ENCODE assay signal across 24 cellular contexts in the genomic region with DNA sequence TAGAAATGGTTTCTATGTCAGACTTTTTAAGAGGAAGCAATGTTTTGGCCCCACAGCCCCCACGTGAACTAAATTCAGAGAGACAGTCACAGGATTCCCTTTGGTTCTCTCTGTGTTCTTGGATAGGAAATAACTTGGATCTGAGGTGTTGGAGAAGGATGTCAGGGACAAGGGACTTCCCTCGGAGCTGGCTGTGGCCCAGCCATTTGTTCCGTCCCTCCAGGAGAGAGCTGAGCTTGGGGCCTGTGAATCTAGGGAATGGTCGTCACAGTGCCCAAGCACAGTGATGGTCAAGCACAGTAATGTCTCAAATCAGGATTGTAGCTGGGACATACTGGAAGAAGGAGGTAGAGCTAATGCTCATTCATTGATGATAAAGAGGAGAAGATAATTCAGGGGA. TPM values are rescaled to one million over a fixed set of nuclear protein-coding genes. Genes with fewer than 3 reads are reported as not detected.
A peak's percentile ranks its signal among the peaks of the same experiment; 100 is the strongest.
DNase-seq lines count a peak whose midpoint lies in the region; ATAC-seq and TF ChIP-seq lines count a peak whose summit lies in the region.
"Had no signal": no experiment of that assay in that cellular context is flagged by ENCODE, and none has a peak within 500 bp of the region (broad histone marks: within the 10 kb centered on the region; RNA-seq: fewer than 3 reads in every experiment).

No MANE protein-coding gene starts in this region.

- H3K9me3 Mint-ChIP-seq in WTC11 (no peaks in the 10 kb centered on the region), nephron (no peaks in the 10 kb centered on the region)
- H3K9me3 Mint-ChIP-seq: activated B cell treated with CpG ODN at 0.5 μM for 24 hours; activated naive CD4-positive, alpha-beta T cell treated with anti-CD3 and anti-CD28 coated beads, Interleukin-2, amount 50 U/mL, for 24 hours; mesothelial cell of epicardium; nephron progenitor cell had no signal

- WGBS in upper lobe of left lung, 2 donors = 41 to 44% methylated on average over 4 of the region's 4 CpGs

- TF ChIP-seq POLR2A in upper lobe of left lung (IDR thresholded peaks at IDR 0.05) = no peak

- DNase-seq in WTC11 (ENCODE audit: low spot score) (no peak), cardiac muscle cell (ENCODE audit: low read depth in 1 of 2, low spot score in 1 of 2) (no peak), upper lobe of left lung (no peak), head of caudate nucleus (no peak), HuH-7.5 (ENCODE audit: low spot score) (no peak), BE2C (no peak)
- DNase-seq: activated B cell treated with CpG ODN at 0.5 μM for 24 hours; activated CD4-positive, alpha-beta T cell treated with anti-CD3 and anti-CD28 coated beads, Interleukin-2, amount 50 U/mL, for 4 hours; activated CD8-positive, alpha-beta memory T cell treated with anti-CD3 and anti-CD28 coated beads, Interleukin-2, amount 50 U/mL, for 4 hours; central memory CD4-positive, alpha-beta T cell; NCI-H1092 treated with DMSO at 0.1 percent for 48 hours; NCI-H1930; NCI-H69; nephron progenitor cell; stimulated activated CD8-positive, alpha-beta memory T cell treated with anti-CD3 and anti-CD28 coated beads, Interleukin-4, amount 100 ng/mL, for 48 hours; T1000 had no signal

- H3K4me1 Mint-ChIP-seq in WTC11 = peaks cover 24% of the 10 kb centered on the region
- peaks cover 28% of the 10 kb centered on the region for H3K4me1 Mint-ChIP-seq in nephron
- H3K4me1 Mint-ChIP-seq: activated B cell treated with CpG ODN at 0.5 μM for 24 hours; activated naive CD4-positive, alpha-beta T cell treated with anti-CD3 and anti-CD28 coated beads, Interleukin-2, amount 50 U/mL, for 24 hours had no signal

- no peaks in the 10 kb centered on the region for H3K9me3 ChIP-seq in cardiac muscle cell (ENCODE audit: low read depth)
- H3K9me3 ChIP-seq in upper lobe of left lung = no peaks in the 10 kb centered on the region
- no peaks in the 10 kb centered on the region for H3K9me3 ChIP-seq in BE2C
- H3K9me3 ChIP-seq: ascending aorta, HAP-1 had no signal

- peaks cover 30% of the 10 kb centered on the region for H3K4me1 ChIP-seq in cardiac muscle cell (ENCODE audit: low read depth)
- peaks cover 0 to 4% (median 0%) of the 10 kb centered on the region in 4 donors for H3K4me1 ChIP-seq in upper lobe of left lung
- H3K4me1 ChIP-seq in BE2C = no peaks in the 10 kb centered on the region
- H3K4me1 ChIP-seq: ascending aorta, HAP-1 had no signal

- no peak for ATAC-seq in WTC11
- ATAC-seq in upper lobe of left lung (ENCODE audit: low FRiP score in 2 of 2) = no peak

- no peak for TF ChIP-seq EP300 in upper lobe of left lung (IDR thresholded peaks at IDR 0.05)

- H3K4me3 ChIP-seq in cardiac muscle cell (peak overlapping the region; percentile 20), upper lobe of left lung (peak overlapping the region in 3 of 4 donors; percentile 16 to 39 (median 24)), BE2C (ENCODE audit: low read depth, low read length) (no peak overlapping the region)
- H3K4me3 ChIP-seq: HAP-1 had no signal

- intact Hi-C loops in head of caudate nucleus (cut with DNase I) = no loop called here

- H3K36me3 Mint-ChIP-seq in WTC11 (no peaks in the 10 kb centered on the region), nephron (ENCODE audit: low read depth) (peaks cover 4% of the 10 kb centered on the region)
- H3K36me3 Mint-ChIP-seq: activated naive CD4-positive, alpha-beta T cell treated with anti-CD3 and anti-CD28 coated beads, Interleukin-2, amount 50 U/mL, for 24 hours; mesothelial cell of epicardium had no signal

- H3K27ac ChIP-seq in cardiac muscle cell (no peak overlapping the region), upper lobe of left lung (no peak overlapping the region)
- H3K27ac ChIP-seq: ascending aorta, C4-2B, HL-60, RWPE1 had no signal

- CTCF ChIA-PET in WTC11 (lab: Charles Lee) = no interaction called here

- H3K4me3 Mint-ChIP-seq in WTC11 (no peak overlapping the region), nephron (peak overlapping the region; percentile 66 to 89 (median 82))
- H3K4me3 Mint-ChIP-seq: activated B cell treated with CpG ODN at 0.5 μM for 24 hours; activated naive CD4-positive, alpha-beta T cell treated with anti-CD3 and anti-CD28 coated beads, Interleukin-2, amount 50 U/mL, for 24 hours; mesothelial cell of epicardium; nephron progenitor cell had no signal

- TF ChIP-seq CTCF in WTC11 (IDR thresholded peaks at IDR 0.05) = no peak
- no peak for TF ChIP-seq CTCF in cardiac muscle cell (IDR thresholded peaks at IDR 0.05; ENCODE audit: low read depth, low read length)
- TF ChIP-seq CTCF in nephron (IDR thresholded peaks at IDR 0.05; ENCODE audit: unreplicated experiment in 3 of 3) = no peak
- TF ChIP-seq CTCF in upper lobe of left lung (IDR thresholded peaks at IDR 0.05) = no peak
- TF ChIP-seq CTCF in BE2C (IDR thresholded peaks at IDR 0.05; ENCODE audit: low read depth, low read length) = no peak

- H3K27me3 ChIP-seq in cardiac muscle cell (no peaks in the 10 kb centered on the region), upper lobe of left lung (no peaks in the 10 kb centered on the region), BE2C (no peaks in the 10 kb centered on the region)
- H3K27me3 ChIP-seq: ascending aorta had no signal

- POLR2A ChIA-PET in WTC11 (lab: Charles Lee) = no interaction called here

- no peaks in the 10 kb centered on the region for H3K36me3 ChIP-seq in cardiac muscle cell
- H3K36me3 ChIP-seq in upper lobe of left lung = no peaks in the 10 kb centered on the region
- no peaks in the 10 kb centered on the region for H3K36me3 ChIP-seq in BE2C
- H3K36me3 ChIP-seq: ascending aorta, HAP-1 had no signal

- H3K27ac Mint-ChIP-seq in WTC11 = peak overlapping the region; percentile 37
- H3K27ac Mint-ChIP-seq in nephron = peak overlapping the region; percentile 29 to 77 (median 67)
- H3K27ac Mint-ChIP-seq: activated B cell treated with CpG ODN at 0.5 μM for 24 hours; activated naive CD4-positive, alpha-beta T cell treated with anti-CD3 and anti-CD28 coated beads, Interleukin-2, amount 50 U/mL, for 24 hours; mesothelial cell of epicardium; nephron progenitor cell had no signal

- H3K27me3 Mint-ChIP-seq in WTC11 (ENCODE audit: low read depth) = peaks cover 17% of the 10 kb centered on the region
- H3K27me3 Mint-ChIP-seq in nephron (ENCODE audit: low read depth) = no peaks in the 10 kb centered on the region

TF ChIP-seq in WTC11, 78 proteins besides CTCF, POLR2A, EP300 and RAD21 (continues in another document):
- TF ChIP-seq GABPB1 (CRISPR knock-in tag; IDR thresholded peaks at IDR 0.05) (no peak), FOXJ3 (CRISPR knock-in tag; IDR thresholded peaks at IDR 0.05; ENCODE audit: borderline replicate concordance) (no peak), JUN (CRISPR knock-in tag; IDR thresholded peaks at IDR 0.05) (no peak), CBFB (CRISPR knock-in tag; IDR thresholded peaks at IDR 0.05; ENCODE audit: low read depth) (no peak), ZNF263 (CRISPR knock-in tag; IDR thresholded peaks at IDR 0.05; ENCODE audit: low read depth) (no peak), ZNF396 (CRISPR knock-in tag; IDR thresholded peaks at IDR 0.05; ENCODE audit: borderline replicate concordance) (no peak), ESRRA (CRISPR knock-in tag; IDR thresholded peaks at IDR 0.05; ENCODE audit: borderline replicate concordance) (no peak), FOXK1 (CRISPR knock-in tag; IDR thresholded peaks at IDR 0.05) (no peak), MYBL2 (CRISPR knock-in tag; IDR thresholded peaks at IDR 0.05) (no peak), GRHL2 (CRISPR knock-in tag; IDR thresholded peaks at IDR 0.05; ENCODE audit: insufficient replicate concordance, severe bottlenecking) (no peak), ELF4 (CRISPR knock-in tag; IDR thresholded peaks at IDR 0.05; ENCODE audit: low read depth) (no peak)
- TF ChIP-seq, protein P1, sequence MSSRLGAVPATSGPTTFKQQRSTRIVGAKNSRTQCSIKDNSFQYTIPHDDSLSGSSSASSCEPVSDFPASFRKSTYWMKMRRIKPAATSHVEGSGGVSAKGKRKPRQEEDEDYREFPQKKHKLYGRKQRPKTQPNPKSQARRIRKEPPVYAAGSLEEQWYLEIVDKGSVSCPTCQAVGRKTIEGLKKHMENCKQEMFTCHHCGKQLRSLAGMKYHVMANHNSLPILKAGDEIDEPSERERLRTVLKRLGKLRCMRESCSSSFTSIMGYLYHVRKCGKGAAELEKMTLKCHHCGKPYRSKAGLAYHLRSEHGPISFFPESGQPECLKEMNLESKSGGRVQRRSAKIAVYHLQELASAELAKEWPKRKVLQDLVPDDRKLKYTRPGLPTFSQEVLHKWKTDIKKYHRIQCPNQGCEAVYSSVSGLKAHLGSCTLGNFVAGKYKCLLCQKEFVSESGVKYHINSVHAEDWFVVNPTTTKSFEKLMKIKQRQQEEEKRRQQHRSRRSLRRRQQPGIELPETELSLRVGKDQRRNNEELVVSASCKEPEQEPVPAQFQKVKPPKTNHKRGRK (CRISPR knock-in tag; IDR thresholded peaks at IDR 0.05; ENCODE audit: borderline replicate concordance) = no peak
- TF ChIP-seq, protein P2, sequence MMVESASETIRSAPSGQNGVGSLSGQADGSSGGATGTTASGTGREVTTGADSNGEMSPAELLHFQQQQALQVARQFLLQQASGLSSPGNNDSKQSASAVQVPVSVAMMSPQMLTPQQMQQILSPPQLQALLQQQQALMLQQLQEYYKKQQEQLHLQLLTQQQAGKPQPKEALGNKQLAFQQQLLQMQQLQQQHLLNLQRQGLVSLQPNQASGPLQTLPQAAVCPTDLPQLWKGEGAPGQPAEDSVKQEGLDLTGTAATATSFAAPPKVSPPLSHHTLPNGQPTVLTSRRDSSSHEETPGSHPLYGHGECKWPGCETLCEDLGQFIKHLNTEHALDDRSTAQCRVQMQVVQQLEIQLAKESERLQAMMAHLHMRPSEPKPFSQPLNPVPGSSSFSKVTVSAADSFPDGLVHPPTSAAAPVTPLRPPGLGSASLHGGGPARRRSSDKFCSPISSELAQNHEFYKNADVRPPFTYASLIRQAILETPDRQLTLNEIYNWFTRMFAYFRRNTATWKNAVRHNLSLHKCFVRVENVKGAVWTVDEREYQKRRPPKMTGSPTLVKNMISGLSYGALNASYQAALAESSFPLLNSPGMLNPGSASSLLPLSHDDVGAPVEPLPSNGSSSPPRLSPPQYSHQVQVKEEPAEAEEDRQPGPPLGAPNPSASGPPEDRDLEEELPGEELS (CRISPR knock-in tag; IDR thresholded peaks at IDR 0.05) = no peak
- TF ChIP-seq, protein P3, sequence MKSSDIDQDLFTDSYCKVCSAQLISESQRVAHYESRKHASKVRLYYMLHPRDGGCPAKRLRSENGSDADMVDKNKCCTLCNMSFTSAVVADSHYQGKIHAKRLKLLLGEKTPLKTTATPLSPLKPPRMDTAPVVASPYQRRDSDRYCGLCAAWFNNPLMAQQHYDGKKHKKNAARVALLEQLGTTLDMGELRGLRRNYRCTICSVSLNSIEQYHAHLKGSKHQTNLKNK (CRISPR knock-in tag; IDR thresholded peaks at IDR 0.05) = no peak

RNA-seq across cellular contexts. Expression of a gene that starts 2.0 kb away (rescaled TPM):
- 1.4 to 4.5 TPM (median 1.4 TPM) in 3 replicates for total RNA-seq in WTC11 (2021)
- total RNA-seq in cardiac muscle cell = 66.3 and 153 TPM in 2 replicates
- polyA plus RNA-seq in cardiac muscle cell = 64.0 and 97.9 TPM in 2 replicates
- total RNA-seq in upper lobe of left lung = 100 to 1,000 TPM; 117 to 741 (median 203) TPM
- 23.6 TPM for polyA plus RNA-seq in BE2C (2012; ENCODE audit: insufficient read depth, insufficient read length, low read depth)
- total RNA-seq: activated B cell treated with CpG ODN at 0.5 μM for 24 hours had no signal

Comparison
In these comparisons a context has a peak if more than half of its experiments do, and no peak if none do; other contexts are left out.
1. RNA of a gene that starts 2.0 kb away (total RNA-seq): 117 to 741 TPM in upper lobe of left lung and 66.3 to 153 TPM in cardiac muscle cell; 1.4 to 4.5 TPM in WTC11; every median in the first group is over 10 times any median in the second.